In genomic region chr22:20393705-20394476, GRCh38 we compare ENCODE assay signal across 1 cellular context.
TF ChIP-seq lines count a peak whose summit lies in the region.

Gene ZNF74 (plus strand): TSS chr22:20394151. CDS start chr22:20394629, 478 bp downstream.

TF ChIP-seq in WTC11, 78 proteins besides CTCF, POLR2A, EP300 and RAD21 (continued from another document):
- TF ChIP-seq AFF4 (CRISPR knock-in tag; IDR thresholded peaks at IDR 0.05; ENCODE audit: borderline replicate concordance) (no peak), ZNF232 (CRISPR knock-in tag; IDR thresholded peaks at IDR 0.05) (0 out of 2 replicates have a peak, but pooled peaks have one; percentile 70), ESRRA (CRISPR knock-in tag; IDR thresholded peaks at IDR 0.05; ENCODE audit: borderline replicate concordance) (peak; percentile 73; the same call in 1 of the 2 replicates), CDX4 (CRISPR knock-in tag; IDR thresholded peaks at IDR 0.05; ENCODE audit: borderline replicate concordance) (no peak), HMGXB4 (CRISPR knock-in tag; IDR thresholded peaks at IDR 0.05) (peak; percentile 43; the same call in 1 of the 2 replicates), CREB1 (CRISPR knock-in tag; IDR thresholded peaks at IDR 0.05) (no peak), TP53 (CRISPR knock-in tag; IDR thresholded peaks at IDR 0.05) (no peak), ZNF396 (CRISPR knock-in tag; IDR thresholded peaks at IDR 0.05; ENCODE audit: borderline replicate concordance) (no peak), SP1 (CRISPR knock-in tag; conservative IDR thresholded peaks at IDR 0.05) (peak; percentile 62), ZNF263 (CRISPR knock-in tag; IDR thresholded peaks at IDR 0.05; ENCODE audit: low read depth) (no peak), E2F4 (CRISPR knock-in tag; IDR thresholded peaks at IDR 0.05; ENCODE audit: borderline replicate concordance, low read depth) (no peak), PREB (CRISPR knock-in tag; IDR thresholded peaks at IDR 0.05; ENCODE audit: borderline replicate concordance) (no peak), STAT6 (CRISPR knock-in tag; conservative IDR thresholded peaks at IDR 0.05; ENCODE audit: low read depth) (no peak), FOXJ3 (CRISPR knock-in tag; IDR thresholded peaks at IDR 0.05; ENCODE audit: borderline replicate concordance) (no peak), OVOL2 (CRISPR knock-in tag; IDR thresholded peaks at IDR 0.05; ENCODE audit: borderline replicate concordance) (no peak), AR (CRISPR knock-in tag; IDR thresholded peaks at IDR 0.05) (no peak), NR3C1 (CRISPR knock-in tag; conservative IDR thresholded peaks at IDR 0.05; ENCODE audit: low read depth) (no peak), JUN (CRISPR knock-in tag; IDR thresholded peaks at IDR 0.05) (peak; percentile 34; the same call in 1 of the 2 replicates)
TF ChIP-seq in WTC11: peak in this region for 24.
